1 cellular context compared by ENCODE assay signal in the genomic region with DNA sequence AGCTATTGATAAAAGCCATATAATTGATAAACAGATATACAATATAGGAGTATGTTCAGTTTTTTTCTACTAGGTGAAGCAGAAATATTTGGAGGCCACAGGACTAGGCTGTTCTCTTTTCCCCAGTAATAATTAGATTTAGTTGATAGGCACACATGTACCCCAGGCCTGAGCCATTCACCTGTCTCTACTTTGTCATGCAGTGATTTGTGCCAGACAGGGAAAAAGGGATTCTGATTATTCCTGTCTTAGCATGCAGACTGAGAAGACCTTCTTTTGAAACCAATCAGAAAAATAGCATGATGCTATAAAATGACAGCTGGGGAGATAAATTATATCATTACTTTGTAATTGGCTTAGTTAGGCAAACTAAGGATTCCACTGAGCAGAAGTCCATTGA.
TF ChIP-seq lines count a peak whose summit lies in the region.

No MANE protein-coding gene starts in this region.

TF ChIP-seq in IMR-90, 13 proteins besides CTCF, POLR2A, EP300 and RAD21:
- no peak for TF ChIP-seq RFX5 (IDR thresholded peaks at IDR 0.05; ENCODE audit: low read depth, low read length)
- TF ChIP-seq RCOR1 (IDR thresholded peaks at IDR 0.05; ENCODE audit: insufficient replicate concordance, low read length), result no peak
- no peak for TF ChIP-seq MAZ (IDR thresholded peaks at IDR 0.05; ENCODE audit: borderline replicate concordance, low read depth, low read length)
- TF ChIP-seq BHLHE40 (IDR thresholded peaks at IDR 0.05; ENCODE audit: low read depth, low read length), result no peak
